11 cellular contexts compared by ENCODE assay signal in the genomic region with DNA sequence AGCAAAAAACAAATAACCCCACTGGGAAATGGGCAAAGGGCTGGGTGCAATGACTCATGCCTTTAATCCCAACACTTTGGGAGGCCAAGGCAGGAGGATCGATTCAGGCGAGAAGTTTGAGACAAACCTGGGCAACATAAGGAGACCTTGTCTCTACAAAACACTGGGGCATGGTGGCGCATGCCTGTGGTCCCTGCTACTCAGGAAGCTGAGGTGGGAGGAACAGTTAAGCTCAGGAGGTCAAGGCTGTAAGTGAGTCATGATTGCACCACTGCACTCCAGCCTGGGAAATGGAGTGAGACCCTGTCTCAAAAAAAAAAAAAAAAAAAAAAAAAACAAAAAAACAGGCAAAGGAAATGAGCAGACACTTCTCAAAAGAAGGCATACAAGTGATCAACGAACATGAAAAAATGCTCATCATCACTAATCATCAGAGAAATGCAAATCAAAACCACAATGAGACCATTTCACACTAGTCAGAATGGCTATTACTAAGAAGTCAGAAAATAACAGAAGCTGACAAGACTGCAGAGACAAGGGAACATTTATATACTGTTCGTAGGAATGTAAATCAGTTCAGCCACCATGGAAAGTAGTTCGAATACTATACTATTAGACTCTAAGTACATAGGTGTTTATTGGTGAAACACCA. TPM values are rescaled to one million over a fixed set of nuclear protein-coding genes. Genes with fewer than 3 reads are reported as not detected.
DNase-seq lines count a peak whose midpoint lies in the region; ATAC-seq and TF ChIP-seq lines count a peak whose summit lies in the region.
"Had no signal": no experiment of that assay in that cellular context is flagged by ENCODE, and none has a peak within 500 bp of the region (broad histone marks: within the 10 kb centered on the region; RNA-seq: fewer than 3 reads in every experiment).

No MANE protein-coding gene starts in this region.

- WGBS in upper lobe of left lung, 2 donors: 81 to 82% methylated on average over 6 of the region's 6 CpGs

- H3K4me1 ChIP-seq in Peyer's patch (no peaks in the 10 kb centered on the region), upper lobe of left lung (no peaks in the 10 kb centered on the region)

- H3K27ac ChIP-seq in Peyer's patch: no peak overlapping the region
- no peak overlapping the region for H3K27ac ChIP-seq in upper lobe of left lung
- H3K27ac ChIP-seq: KMS-11 had no signal

- no peak for TF ChIP-seq EP300 in upper lobe of left lung (IDR thresholded peaks at IDR 0.05)

- H3K4me3 ChIP-seq in epithelial cell of proximal tubule (ENCODE audit: low read depth, low read length): no peak overlapping the region
- H3K4me3 ChIP-seq in Peyer's patch: no peak overlapping the region
- no peak overlapping the region for H3K4me3 ChIP-seq in upper lobe of left lung

- no peaks in the 10 kb centered on the region for H3K27me3 ChIP-seq in Peyer's patch
- no peaks in the 10 kb centered on the region for H3K27me3 ChIP-seq in upper lobe of left lung

- DNase-seq in HT1080 (ENCODE audit: low read depth) (peak; percentile 96), epithelial cell of proximal tubule (ENCODE audit: low read depth) (peak; percentile 66), Peyer's patch (no peak), upper lobe of left lung (no peak), LoVo (ENCODE audit: low spot score) (no peak)
- no peak for DNase-seq in stimulated activated naive CD8-positive, alpha-beta T cell treated with anti-CD3 and anti-CD28 coated beads, Interleukin-15, Interleukin-2, amounts not matched to agents 100 U/mL and 50 U/mL, for 24 hours
- DNase-seq: DMS79 treated with DMSO at 0.1 percent for 48 hours; stimulated activated CD4-positive, alpha-beta T cell treated with anti-CD3 and anti-CD28 coated beads, Interleukin-15, amount 100 ng/mL, for 24 hours had no signal

- H3K9me3 ChIP-seq in Peyer's patch (no peaks in the 10 kb centered on the region), upper lobe of left lung (no peaks in the 10 kb centered on the region)

- TF ChIP-seq CTCF in epithelial cell of proximal tubule (conservative IDR thresholded peaks at IDR 0.05; ENCODE audit: low read depth, low read length) (no peak), Peyer's patch (IDR thresholded peaks at IDR 0.05) (no peak), upper lobe of left lung (IDR thresholded peaks at IDR 0.05) (no peak)

- ATAC-seq in GM18508 (IDR thresholded peaks at IDR 0.05; ENCODE audit: insufficient read depth, unreplicated experiment): peak; percentile 49
- ATAC-seq in GM21786 (IDR thresholded peaks at IDR 0.05; ENCODE audit: unreplicated experiment): peak; percentile 53
- ATAC-seq in upper lobe of left lung (ENCODE audit: low FRiP score in 2 of 2): no peak
- ATAC-seq in stimulated activated naive CD8-positive, alpha-beta T cell treated with anti-CD3 and anti-CD28 coated beads, Interleukin-15, Interleukin-2, amounts not matched to agents 100 U/mL and 50 U/mL, for 24 hours: no peak

- no peaks in the 10 kb centered on the region for H3K36me3 ChIP-seq in Peyer's patch
- no peaks in the 10 kb centered on the region for H3K36me3 ChIP-seq in upper lobe of left lung

- no peak for TF ChIP-seq POLR2A in Peyer's patch (IDR thresholded peaks at IDR 0.05)
- TF ChIP-seq POLR2A in upper lobe of left lung (IDR thresholded peaks at IDR 0.05): no peak

RNA-seq across cellular contexts. Expression of gene SMCO4, which starts 48.2 kb away (rescaled TPM):
- total RNA-seq in HT1080 (2014; rRNA removed; shearing (Covaris generic)): 18.8 and 42.6 TPM in 2 replicates
- 18.9 and 19.3 TPM in 2 replicates for polyA plus RNA-seq in HT1080 (2015; cell fraction: cytosol; rRNA removed)
- 5.2 and 8.6 TPM in 2 replicates for polyA plus RNA-seq in HT1080 (2015; cell fraction: nucleus; rRNA removed)
- total RNA-seq in epithelial cell of proximal tubule (20.0 and 48.1 TPM in 2 replicates), Peyer's patch (10 to 100 TPM; 24.8 to 93.0 (median 40.2) TPM), upper lobe of left lung (10 to 100 TPM; 13.6 to 62.4 (median 42.1) TPM)

Comparison
In these comparisons a context has a peak if more than half of its experiments do, and no peak if none do; other contexts are left out.
1. ATAC-seq: peak in GM18508 (single experiment) and GM21786 (single experiment); none in upper lobe of left lung (0 of 2) and stimulated activated naive CD8-positive, alpha-beta T cell treated with anti-CD3 and anti-CD28 coated beads, Interleukin-15, Interleukin-2, amounts not matched to agents 100 U/mL and 50 U/mL, for 24 hours (single experiment).
2. DNase-seq: peak in HT1080 (single experiment) and epithelial cell of proximal tubule (single experiment); none in Peyer's patch (0 of 3), upper lobe of left lung (0 of 2), LoVo (single experiment) and stimulated activated naive CD8-positive, alpha-beta T cell treated with anti-CD3 and anti-CD28 coated beads, Interleukin-15, Interleukin-2, amounts not matched to agents 100 U/mL and 50 U/mL, for 24 hours (single experiment).